ENCODE assay signal across 8 cellular contexts in the genomic region with DNA sequence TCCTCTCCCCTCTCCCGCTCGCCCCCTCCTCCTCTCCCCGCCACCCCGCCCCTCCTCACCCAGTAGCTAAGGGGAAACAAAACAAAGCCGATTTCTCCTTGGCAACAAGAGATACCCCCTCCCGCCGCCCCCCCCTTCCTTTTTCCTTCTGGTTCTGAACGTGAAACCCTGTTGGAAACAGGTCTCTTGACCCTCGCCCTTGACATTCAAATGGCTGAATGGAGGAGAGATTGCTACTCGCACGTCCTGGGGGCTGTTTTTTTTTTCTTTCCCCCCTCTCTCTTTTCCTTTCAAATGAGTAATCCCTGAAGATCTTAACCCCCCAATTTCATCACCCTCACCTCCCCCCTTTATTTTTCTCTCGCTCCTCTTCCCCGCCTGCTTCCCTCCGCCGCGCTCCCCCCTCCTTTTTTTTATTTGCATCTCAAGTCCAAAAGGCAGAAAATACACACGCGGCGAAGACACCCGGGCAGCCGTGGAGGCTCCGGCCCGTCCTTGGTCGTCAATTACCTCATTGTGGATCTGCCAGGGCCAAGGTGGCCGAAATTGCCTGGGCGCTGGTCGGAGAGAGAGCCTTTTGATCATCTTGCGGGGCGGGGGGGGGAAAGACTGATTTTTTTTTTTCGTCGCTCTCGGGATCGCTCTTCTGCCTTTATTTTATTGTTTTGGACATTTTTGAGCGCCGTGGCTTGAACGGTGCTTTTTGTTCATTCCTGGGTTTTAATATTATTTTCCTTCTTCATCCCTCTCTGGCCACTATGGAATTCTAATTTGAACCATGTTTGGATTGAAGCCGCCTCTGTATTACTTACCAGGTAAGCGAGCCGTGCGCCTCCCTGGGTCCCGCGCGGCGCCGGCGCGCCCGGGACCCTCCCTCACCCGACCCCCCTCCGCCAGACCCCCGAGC. TPM values are rescaled to one million over a fixed set of nuclear protein-coding genes. Genes with fewer than 3 reads are reported as not detected.
DNase-seq lines count a peak whose midpoint lies in the region; ATAC-seq, FAIRE-seq and TF ChIP-seq lines count a peak whose summit lies in the region.

No MANE protein-coding gene starts in this region.

- H3K4me1 ChIP-seq in pancreas: peaks cover 10 to 23% (median 13%) of the 10 kb centered on the region in 3 donors

- intact Hi-C loops in activated naive CD4-positive, alpha-beta T cell treated with anti-CD3 and anti-CD28 coated beads for 36 hours (cut with micrococcal nuclease): loop anchor here (1.0 to 10.0 kb wide), 8 partner anchors 14 to 911 kb away; a partner anchor contains a TSS
- intact Hi-C loops in activated CD4-positive, alpha-beta memory T cell treated with anti-CD3 and anti-CD28 coated beads for 36 hours (cut with micrococcal nuclease): loop anchor here (1.0 to 10.0 kb wide), 5 partner anchors 14 to 1829 kb away; a partner anchor contains a TSS
- intact Hi-C loops in pancreas (cut with DNase I): no loop called here

- no peaks in the 10 kb centered on the region for H3K9me3 ChIP-seq in pancreas

- ATAC-seq in pancreas (peak; percentile 13 to 29 (median 19)), HG02759 (IDR thresholded peaks at IDR 0.05; ENCODE audit: unreplicated experiment) (no peak), HG02642 (IDR thresholded peaks at IDR 0.05; ENCODE audit: poor library complexity, unreplicated experiment) (no peak)

- TF ChIP-seq CTCF in fibroblast of villous mesenchyme (IDR thresholded peaks at IDR 0.05; ENCODE audit: insufficient read depth, low read depth, low read length) (no peak), pancreas (IDR thresholded peaks at IDR 0.05) (no peak)

- FAIRE-seq in pancreas (lab: Jason Lieb, UNC): no peak

- POLR2A ChIA-PET in activated CD4-positive, alpha-beta memory T cell treated with anti-CD3 and anti-CD28 coated beads for 36 hours (lab: Charles Lee): interaction anchor here (1.6 to 3.0 kb wide), 5 partner anchors 8 to 57 kb away, joined by 5 to 20 read pairs (median 14); a partner anchor contains a TSS

- H3K4me1 Mint-ChIP-seq in activated naive CD4-positive, alpha-beta T cell treated with anti-CD3 and anti-CD28 coated beads for 36 hours (ENCODE audit: low read depth): peaks cover 42% of the 10 kb centered on the region
- H3K4me1 Mint-ChIP-seq in activated CD4-positive, alpha-beta memory T cell treated with anti-CD3 and anti-CD28 coated beads for 36 hours (ENCODE audit: low read depth): peaks cover 35% of the 10 kb centered on the region

- peak overlapping the region; percentile 94 for H3K27ac Mint-ChIP-seq in activated naive CD4-positive, alpha-beta T cell treated with anti-CD3 and anti-CD28 coated beads for 36 hours
- peak overlapping the region; percentile 95 for H3K27ac Mint-ChIP-seq in activated CD4-positive, alpha-beta memory T cell treated with anti-CD3 and anti-CD28 coated beads for 36 hours

- peak overlapping the region; percentile 91 for H3K4me3 Mint-ChIP-seq in activated naive CD4-positive, alpha-beta T cell treated with anti-CD3 and anti-CD28 coated beads for 36 hours
- peak overlapping the region; percentile 90 for H3K4me3 Mint-ChIP-seq in activated CD4-positive, alpha-beta memory T cell treated with anti-CD3 and anti-CD28 coated beads for 36 hours

- peak overlapping the region; percentile 76 to 96 (median 91) for H3K27ac ChIP-seq in pancreas

- DNase-seq in activated naive CD4-positive, alpha-beta T cell treated with anti-CD3 and anti-CD28 coated beads for 36 hours: peak; percentile 33
- DNase-seq in activated naive CD4-positive, alpha-beta T cell treated with Interleukin-2 at 50 U/mL for 16 hours: no peak
- DNase-seq in NCI-H2107 (lab: John Stamatoyannopoulos, UW): peak; percentile 63
- DNase-seq in activated CD4-positive, alpha-beta memory T cell treated with anti-CD3 and anti-CD28 coated beads for 36 hours: peak; percentile 43
- DNase-seq in fibroblast of villous mesenchyme (ENCODE audit: low read depth): peak; percentile 80
- peak in 5 of 6 donors; percentile 53 to 83 (median 69) for DNase-seq in pancreas

- H3K4me3 ChIP-seq in fibroblast of villous mesenchyme (ENCODE audit: low read depth, low read length): peak overlapping the region; percentile 79
- peak overlapping the region; percentile 71 to 86 (median 80) for H3K4me3 ChIP-seq in pancreas

- no peaks in the 10 kb centered on the region for H3K36me3 ChIP-seq in pancreas

- H3K36me3 Mint-ChIP-seq in activated naive CD4-positive, alpha-beta T cell treated with anti-CD3 and anti-CD28 coated beads for 36 hours (ENCODE audit: low read depth): peaks cover 3% of the 10 kb centered on the region
- H3K36me3 Mint-ChIP-seq in activated CD4-positive, alpha-beta memory T cell treated with anti-CD3 and anti-CD28 coated beads for 36 hours: peaks cover 2% of the 10 kb centered on the region

- H3K27me3 Mint-ChIP-seq in activated naive CD4-positive, alpha-beta T cell treated with anti-CD3 and anti-CD28 coated beads for 36 hours (ENCODE audit: low read depth): no peaks in the 10 kb centered on the region
- no peaks in the 10 kb centered on the region for H3K27me3 Mint-ChIP-seq in activated CD4-positive, alpha-beta memory T cell treated with anti-CD3 and anti-CD28 coated beads for 36 hours

- CTCF ChIA-PET in activated naive CD4-positive, alpha-beta T cell treated with anti-CD3 and anti-CD28 coated beads for 36 hours (lab: Charles Lee): interaction anchor here (1.6 to 3.0 kb wide), 2 partner anchors 13 to 76 kb away, joined by 4 to 20 read pairs; no protein-coding TSS in a partner anchor
- CTCF ChIA-PET in activated CD4-positive, alpha-beta memory T cell treated with anti-CD3 and anti-CD28 coated beads for 36 hours (lab: Charles Lee): interaction anchor here (0.9 to 3.7 kb wide), 7 partner anchors 8 to 441 kb away, joined by 3 to 35 read pairs (median 14); no protein-coding TSS in a partner anchor

- no peaks in the 10 kb centered on the region for H3K27me3 ChIP-seq in pancreas

- H3K9me3 Mint-ChIP-seq in activated naive CD4-positive, alpha-beta T cell treated with anti-CD3 and anti-CD28 coated beads for 36 hours: no peaks in the 10 kb centered on the region
- H3K9me3 Mint-ChIP-seq in activated CD4-positive, alpha-beta memory T cell treated with anti-CD3 and anti-CD28 coated beads for 36 hours: no peaks in the 10 kb centered on the region

- 0 to 1% methylated on average over 51 of the region's 51 CpGs for WGBS in pancreas, 2 donors

RNA-seq across cellular contexts. Expression of a gene that starts 57.3 kb away (rescaled TPM):
- 10 to 100 TPM in 1 of 2 experiments, 1 to 10 TPM in 1; 8.6 to 10.1 TPM for total RNA-seq in activated naive CD4-positive, alpha-beta T cell treated with anti-CD3 and anti-CD28 coated beads for 36 hours
- total RNA-seq in activated CD4-positive, alpha-beta memory T cell treated with anti-CD3 and anti-CD28 coated beads for 36 hours: 10 to 100 TPM; 15.3 to 16.0 TPM
- total RNA-seq in fibroblast of villous mesenchyme (48.4 and 53.1 TPM in 2 replicates), pancreas (10 to 100 TPM; 32.0 to 50.3 (median 41.9) TPM)
- 10 to 100 TPM; 32.9 to 61.5 TPM for polyA plus RNA-seq in pancreas

Comparison
In these comparisons a context has a peak if more than half of its experiments do, and no peak if none do; other contexts are left out.
1. ATAC-seq: peak in pancreas (4 of 4); none in HG02759 (single experiment) and HG02642 (single experiment).
2. intact Hi-C loops: an anchor here in activated naive CD4-positive, alpha-beta T cell treated with anti-CD3 and anti-CD28 coated beads for 36 hours (1.0 to 10.0 kb wide) and activated CD4-positive, alpha-beta memory T cell treated with anti-CD3 and anti-CD28 coated beads for 36 hours (1.0 to 10.0 kb wide); none called in pancreas.